10 cellular contexts compared by ENCODE assay signal in genomic region chr16:30356401-30357084, GRCh38. TPM values are rescaled to one million over a fixed set of nuclear protein-coding genes. Genes with fewer than 3 reads are reported as not detected.
DNase-seq lines count a peak whose midpoint lies in the region; ATAC-seq and TF ChIP-seq lines count a peak whose summit lies in the region.
"Had no signal": no experiment of that assay in that cellular context is flagged by ENCODE, and none has a peak within 500 bp of the region (broad histone marks: within the 10 kb centered on the region; RNA-seq: fewer than 3 reads in every experiment).

No MANE protein-coding gene starts in this region.

- H3K9me3 ChIP-seq in GM23248 (ENCODE audit: low read depth) (no peaks in the 10 kb centered on the region), Peyer's patch (no peaks in the 10 kb centered on the region)

- peak overlapping the region; percentile 99 for H3K27ac Mint-ChIP-seq in progenitor cell of endocrine pancreas

- no peak for ATAC-seq in GM18861 (IDR thresholded peaks at IDR 0.05; ENCODE audit: unreplicated experiment)
- no peak for ATAC-seq in HG03280 (IDR thresholded peaks at IDR 0.05; ENCODE audit: unreplicated experiment)

- H2AFZ ChIP-seq in GM23248 = no peak overlapping the region

- peaks cover 13% of the 10 kb centered on the region for H3K36me3 Mint-ChIP-seq in progenitor cell of endocrine pancreas (ENCODE audit: insufficient read depth)

- H3K4me1 Mint-ChIP-seq in progenitor cell of endocrine pancreas (ENCODE audit: low read depth) = peaks cover 11% of the 10 kb centered on the region

- DNase-seq in GM23248 = peak; percentile 14
- DNase-seq in Peyer's patch = peak in 1 of 3 donors; percentile 40
- peak; percentile 35 for DNase-seq in fibroblast of gingiva (ENCODE audit: low read depth)
- DNase-seq in progenitor cell of endocrine pancreas (ENCODE audit: low spot score, unreplicated experiment) = no peak
- DNase-seq in SKM-1 treated with dmso at 0.1 percent for 144 hours (lab: John Stamatoyannopoulos, UW; ENCODE audit: unreplicated experiment) = no peak
- DNase-seq in T-helper 9 cell = no peak

- TF ChIP-seq POLR2A in Peyer's patch (IDR thresholded peaks at IDR 0.05) = no peak

- peak overlapping the region; percentile 90 for H3K4me2 ChIP-seq in GM23248 (ENCODE audit: unreplicated experiment)

- H3K4me3 Mint-ChIP-seq in progenitor cell of endocrine pancreas (ENCODE audit: low read depth) = peak overlapping the region; percentile 95

- peaks cover 23% of the 10 kb centered on the region; the same call in 1 of the 2 replicates for H3F3A ChIP-seq in GM23248 (ENCODE audit: insufficient read depth)

- H3K27me3 ChIP-seq in GM23248 (replicated peaks; ENCODE audit: insufficient read depth) (no peaks in the 10 kb centered on the region), Peyer's patch (no peaks in the 10 kb centered on the region)

- H3K27me3 Mint-ChIP-seq in progenitor cell of endocrine pancreas = no peaks in the 10 kb centered on the region

- H3K36me3 ChIP-seq in GM23248 (ENCODE audit: low read depth) = no peaks in the 10 kb centered on the region; the same call in 1 of the 2 replicates
- peaks cover 0 to 70% (median 0%) of the 10 kb centered on the region in 3 donors for H3K36me3 ChIP-seq in Peyer's patch

- H3K4me1 ChIP-seq in GM23248 (ENCODE audit: insufficient read depth) (peaks cover 28% of the 10 kb centered on the region), Peyer's patch (peaks cover 0 to 47% (median 7%) of the 10 kb centered on the region in 4 donors)

- no peak overlapping the region; the same call in 1 of the 2 replicates for H3K4me3 ChIP-seq in GM23248
- peak overlapping the region in 2 of 4 donors; percentile 68 to 93 for H3K4me3 ChIP-seq in Peyer's patch

- H4K20me1 ChIP-seq in GM23248 (ENCODE audit: insufficient read depth) = no peaks in the 10 kb centered on the region

- H3K27ac ChIP-seq in GM23248 = peak overlapping the region; percentile 98
- H3K27ac ChIP-seq in Peyer's patch = peak overlapping the region; percentile 86 to 98 (median 90)

- H3K9ac ChIP-seq in GM23248 = peak overlapping the region; percentile 94; the same call in 1 of the 2 replicates

- in situ Hi-C loops in GM23248 (cut with MboI) = no loop called here

- peaks cover 60% of the 10 kb centered on the region for H3K79me2 ChIP-seq in GM23248 (ENCODE audit: insufficient read depth)

- H3K9me2 ChIP-seq in GM23248 (ENCODE audit: insufficient read depth) = no peaks in the 10 kb centered on the region

- H3K9me3 Mint-ChIP-seq in progenitor cell of endocrine pancreas (ENCODE audit: low read depth) = no peaks in the 10 kb centered on the region

- TF ChIP-seq CTCF in Peyer's patch (IDR thresholded peaks at IDR 0.05) (no peak), progenitor cell of endocrine pancreas (IDR thresholded peaks at IDR 0.05; ENCODE audit: unreplicated experiment) (no peak)

- WGBS in GM23248 (ENCODE audit: low coverage in 1 of 2, low lambda C conversion rate in 2 of 2, missing lambda C conversion rate in 2 of 2), 2 experiments = 73 to 75% methylated on average over 12 of the region's 12 CpGs

RNA-seq across cellular contexts. Expression of gene CD2BP2, which starts 1.4 kb away (rescaled TPM):
- 38.5 and 42.9 TPM in 2 replicates for total RNA-seq in GM23248 (2014; rRNA removed; shearing (Covaris generic))
- polyA plus RNA-seq in GM23248 (2016; fragmentation: Nextera tagmentation; extraction: Ambion mirVana) = 50.0 and 53.4 TPM in 2 replicates
- total RNA-seq in Peyer's patch (10 to 100 TPM; 32.2 to 39.9 (median 35.3) TPM), progenitor cell of endocrine pancreas (76.9 and 78.8 TPM in 2 replicates)

RNA-seq across cellular contexts. Expression of gene TBC1D10B, which starts 13.8 kb away (rescaled TPM):
- 41.2 and 43.9 TPM in 2 replicates for total RNA-seq in GM23248 (2014; rRNA removed; shearing (Covaris generic))
- 10.3 and 12.2 TPM in 2 replicates for polyA plus RNA-seq in GM23248 (2016; fragmentation: Nextera tagmentation; extraction: Ambion mirVana)
- total RNA-seq in Peyer's patch = 10 to 100 TPM; 37.1 to 58.2 (median 48.9) TPM
- total RNA-seq in progenitor cell of endocrine pancreas = 51.0 and 51.8 TPM in 2 replicates

RNA-seq across cellular contexts. Expression of gene MYL11, which starts 18.1 kb away (rescaled TPM):
- total RNA-seq in GM23248 (2014; rRNA removed; shearing (Covaris generic)) = not detected in 2 replicates
- 1.5 and 2.1 TPM in 2 replicates for polyA plus RNA-seq in GM23248 (2016; fragmentation: Nextera tagmentation; extraction: Ambion mirVana)
- not detected for total RNA-seq in Peyer's patch
- total RNA-seq in progenitor cell of endocrine pancreas = 2.6 and 3.5 TPM in 2 replicates
- total RNA-seq: kidney epithelial cell, NCI-H460 had no signal

RNA-seq across cellular contexts. Expression of gene SEPTIN1, which starts 25.8 kb away (rescaled TPM):
- not detected in 2 replicates for total RNA-seq in GM23248 (2014; rRNA removed; shearing (Covaris generic))
- 1.7 and 1.9 TPM in 2 replicates for polyA plus RNA-seq in GM23248 (2016; fragmentation: Nextera tagmentation; extraction: Ambion mirVana)
- total RNA-seq in Peyer's patch = 10 to 100 TPM in 2 of 4 donors, 1 to 10 TPM in 2; 7.2 to 65.2 (median 9.8) TPM
- total RNA-seq in progenitor cell of endocrine pancreas = 2.0 and 2.3 TPM in 2 replicates
- total RNA-seq: NCI-H460 had no signal

RNA-seq across cellular contexts. Expression of gene ZNF48, which starts 38.7 kb away (rescaled TPM):
- 6.3 and 16.2 TPM in 2 replicates for total RNA-seq in GM23248 (2014; rRNA removed; shearing (Covaris generic))
- 0.65 and 0.81 TPM in 2 replicates for polyA plus RNA-seq in GM23248 (2016; fragmentation: Nextera tagmentation; extraction: Ambion mirVana)
- 1 to 10 TPM; 4.2 to 9.7 (median 7.1) TPM for total RNA-seq in Peyer's patch
- total RNA-seq in progenitor cell of endocrine pancreas = 59.7 and 62.6 TPM in 2 replicates

Comparison
In these comparisons a context has a peak if more than half of its experiments do, and no peak if none do; other contexts are left out.
1. DNase-seq: peak in GM23248 (single experiment) and fibroblast of gingiva (single experiment); none in progenitor cell of endocrine pancreas (single experiment), SKM-1 treated with dmso at 0.1 percent for 144 hours (single experiment) and T-helper 9 cell (single experiment).